Comparison of ENCODE assay signal across 13 cellular contexts in the genomic region with DNA sequence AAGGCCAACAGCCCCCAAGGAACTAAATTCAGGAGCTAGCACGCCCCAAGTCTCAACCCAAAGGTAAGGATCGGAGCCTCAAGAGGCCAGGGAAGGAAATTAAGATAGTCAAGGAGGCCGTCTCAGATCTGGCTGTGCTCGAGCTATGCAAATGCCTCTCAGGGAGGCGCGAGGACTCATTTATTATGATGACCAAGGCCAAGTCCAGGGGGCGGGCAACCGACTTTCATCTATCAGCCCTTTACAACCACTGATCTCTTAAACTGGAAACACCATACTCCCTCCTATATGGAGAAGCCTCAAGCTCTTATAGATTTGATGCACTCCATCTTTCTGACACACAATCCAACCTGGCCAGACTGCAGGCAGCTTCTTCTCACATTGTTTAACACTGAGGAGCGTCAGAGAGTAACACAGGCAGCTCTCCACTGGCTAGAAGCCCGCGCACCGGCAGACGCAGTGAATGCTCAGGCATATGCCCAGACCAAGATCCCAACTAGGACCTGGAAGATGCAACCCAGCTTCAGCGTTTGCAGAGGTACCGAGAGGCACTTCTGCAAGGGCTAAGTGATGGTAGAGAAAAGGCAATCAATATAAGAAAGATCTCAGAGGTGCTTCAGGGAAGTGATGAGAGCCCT. TPM values are rescaled to one million over a fixed set of nuclear protein-coding genes. Genes with fewer than 3 reads are reported as not detected.
DNase-seq lines count a peak whose midpoint lies in the region; ATAC-seq, FAIRE-seq and TF ChIP-seq lines count a peak whose summit lies in the region.
"Had no signal": no experiment of that assay in that cellular context is flagged by ENCODE, and none has a peak within 500 bp of the region (broad histone marks: within the 10 kb centered on the region; RNA-seq: fewer than 3 reads in every experiment).

No MANE protein-coding gene starts in this region.

- DNase-seq in bronchial epithelial cell (ENCODE audit: low read depth) (no peak), retinal pigment epithelial cell (ENCODE audit: low read depth) (no peak), cortex of kidney (lab: John Stamatoyannopoulos, UW) (no peak), RCC 7860 (ENCODE audit: low spot score) (no peak), Ammon's horn (ENCODE audit: low spot score) (no peak)
- DNase-seq: activated T-cell treated with anti-CD3 and anti-CD28 coated beads, Interleukin-2, amount 50 U/mL, for 24 hours; NCI-H2081 treated with DMSO at 0.1 percent for 48 hours; stimulated activated naive B cell treated with anti-CD40 and anti-IgM and Interleukin-4, amounts not matched to agents 10 μg/mL and 1 μg/mL and 100 μg/mL, for 72 hours had no signal

- no peaks in the 10 kb centered on the region for H3K27me3 ChIP-seq in bronchial epithelial cell (ENCODE audit: control insufficient read depth, insufficient read depth, low read length)

- no peak for TF ChIP-seq CTCF in bronchial epithelial cell (IDR thresholded peaks at IDR 0.05; ENCODE audit: insufficient read depth, low read length, severe bottlenecking)
- TF ChIP-seq CTCF in retinal pigment epithelial cell (conservative IDR thresholded peaks at IDR 0.05; ENCODE audit: low read depth, low read length) = no peak

- H3K4me3 ChIP-seq in bronchial epithelial cell (ENCODE audit: low read depth, low read length) (peak overlapping the region; percentile 15), retinal pigment epithelial cell (ENCODE audit: low read length) (peak overlapping the region; percentile 4)
- H3K4me3 ChIP-seq: SK-N-MC had no signal

- FAIRE-seq in bronchial epithelial cell (lab: Jason Lieb, UNC) = no peak
- no peak for FAIRE-seq in RCC 7860 (lab: Jason Lieb, UNC)

- H3K36me3 ChIP-seq in bronchial epithelial cell (ENCODE audit: control insufficient read depth, insufficient read depth, low read length) = no peaks in the 10 kb centered on the region

- ATAC-seq in GM18517 (IDR thresholded peaks at IDR 0.05; ENCODE audit: unreplicated experiment) = peak; percentile 35
- ATAC-seq in HG02798 (IDR thresholded peaks at IDR 0.05; ENCODE audit: poor library complexity, unreplicated experiment) = peak; percentile 43
- no peak for ATAC-seq in HG02642 (IDR thresholded peaks at IDR 0.05; ENCODE audit: poor library complexity, unreplicated experiment)
- ATAC-seq: stimulated activated naive B cell treated with anti-CD40 and anti-IgM and Interleukin-4, amounts not matched to agents 10 μg/mL and 1 μg/mL and 100 μg/mL, for 72 hours had no signal

RNA-seq across cellular contexts. Expression of a gene that starts 9.6 kb away (rescaled TPM):
- 0.77 TPM in 1 of 2 replicates, not detected in the other for total RNA-seq in bronchial epithelial cell
- total RNA-seq: chondrocyte had no signal
